ENCODE assay signal across 9 cellular contexts in the genomic region with DNA sequence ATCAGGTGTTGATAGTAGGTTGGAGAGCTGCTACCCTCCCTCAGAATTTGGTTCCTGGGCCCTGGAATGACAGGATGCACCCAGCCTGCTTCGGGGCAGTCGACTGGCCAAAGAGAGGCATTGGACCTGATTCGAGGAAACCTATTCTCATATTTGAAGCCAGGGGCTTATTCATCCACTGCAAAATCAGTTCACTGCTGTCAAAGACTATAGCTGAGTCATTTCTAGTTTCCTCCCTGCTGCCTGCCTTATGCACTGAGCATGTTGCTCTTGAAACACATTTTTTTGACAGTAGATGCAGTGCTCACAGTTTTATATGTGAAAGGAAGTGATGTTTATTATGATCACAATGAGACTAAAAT.
DNase-seq lines count a peak whose midpoint lies in the region; ATAC-seq, FAIRE-seq and TF ChIP-seq lines count a peak whose summit lies in the region.
"Had no signal": no experiment of that assay in that cellular context is flagged by ENCODE, and none has a peak within 500 bp of the region (broad histone marks: within the 10 kb centered on the region; RNA-seq: fewer than 3 reads in every experiment).

No MANE protein-coding gene starts in this region.

- H3K27me3 ChIP-seq in BE2C, result no peaks in the 10 kb centered on the region
- H3K27me3 ChIP-seq: neural progenitor cell had no signal

- H3K36me3 ChIP-seq in BE2C, result no peaks in the 10 kb centered on the region
- H3K36me3 ChIP-seq: neural progenitor cell had no signal

- DNase-seq in RCC 7860 (ENCODE audit: low spot score), result peak; percentile 6
- DNase-seq in fibroblast of the aortic adventitia (ENCODE audit: low read depth), result peak; percentile 72
- DNase-seq in NCI-H1092 (lab: John Stamatoyannopoulos, UW), result no peak
- DNase-seq in BE2C, result no peak
- no peak for DNase-seq in NCI-H2227 treated with DMSO at 0.1 percent for 48 hours (lab: John Stamatoyannopoulos, UW)
- DNase-seq in putamen (ENCODE audit: low spot score), result no peak

- no peaks in the 10 kb centered on the region for H3K9me3 ChIP-seq in BE2C

- FAIRE-seq in RCC 7860 (lab: Jason Lieb, UNC), result no peak

- TF ChIP-seq CTCF in GM12872 (IDR thresholded peaks at IDR 0.05; ENCODE audit: insufficient read depth, low read depth, low read length) (0 out of 3 replicates have a peak, but pooled peaks have one; percentile 17), fibroblast of the aortic adventitia (IDR thresholded peaks at IDR 0.05; ENCODE audit: insufficient read depth, low read length) (peak; percentile 31), BE2C (IDR thresholded peaks at IDR 0.05; ENCODE audit: low read depth, low read length) (no peak)

- H3K4me3 ChIP-seq in fibroblast of the aortic adventitia (ENCODE audit: low read depth, low read length) (no peak overlapping the region), BE2C (ENCODE audit: low read depth, low read length) (no peak overlapping the region)
- H3K4me3 ChIP-seq: neural progenitor cell had no signal

- ATAC-seq in GM21723 (IDR thresholded peaks at IDR 0.05; ENCODE audit: unreplicated experiment), result peak; percentile 59

- no peaks in the 10 kb centered on the region for H3K4me1 ChIP-seq in BE2C
- H3K4me1 ChIP-seq: neural progenitor cell had no signal

Comparison
In these comparisons a context has a peak if more than half of its experiments do, and no peak if none do; other contexts are left out.
1. DNase-seq: peak in RCC 7860 (single experiment) and fibroblast of the aortic adventitia (single experiment); none in NCI-H1092 (single experiment), BE2C (single experiment), NCI-H2227 treated with DMSO at 0.1 percent for 48 hours (single experiment) and putamen (single experiment).